ENCODE assay signal across 11 cellular contexts in the genomic region with DNA sequence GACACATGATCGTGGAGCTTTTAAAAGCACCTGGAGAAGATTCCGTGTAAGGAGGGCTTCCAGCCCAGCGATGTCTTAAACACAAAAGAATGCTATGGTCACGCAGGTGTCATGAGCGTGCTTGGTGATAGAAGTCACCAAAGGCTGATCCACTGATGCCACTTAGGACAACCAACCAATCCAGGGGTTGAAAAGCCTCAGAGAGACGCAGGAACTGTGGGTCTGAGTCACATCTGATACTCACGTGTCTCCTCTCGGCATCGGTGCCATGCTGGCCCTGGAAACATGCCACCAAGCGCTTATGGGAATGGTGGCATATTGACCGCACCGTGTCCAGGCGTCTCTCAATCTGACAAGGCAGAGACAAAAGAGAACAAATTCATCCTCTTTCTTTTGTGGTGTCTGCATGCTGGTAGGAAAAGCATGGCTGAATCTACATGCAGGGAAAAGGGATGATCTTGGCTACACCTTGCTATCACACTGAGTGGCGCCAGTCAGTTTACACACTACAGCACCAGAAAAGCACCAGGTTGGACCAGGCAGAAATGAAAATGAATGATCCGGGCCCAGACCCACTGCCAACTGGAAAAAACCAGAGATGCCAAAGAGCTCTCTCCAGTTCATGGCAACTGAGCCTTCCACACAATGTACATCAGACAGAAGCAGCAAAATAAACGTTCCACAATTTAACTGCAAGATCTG. TPM values are rescaled to one million over a fixed set of nuclear protein-coding genes. Genes with fewer than 3 reads are reported as not detected.
DNase-seq lines count a peak whose midpoint lies in the region; ATAC-seq and TF ChIP-seq lines count a peak whose summit lies in the region.
"Had no signal": no experiment of that assay in that cellular context is flagged by ENCODE, and none has a peak within 500 bp of the region (broad histone marks: within the 10 kb centered on the region; RNA-seq: fewer than 3 reads in every experiment).

No MANE protein-coding gene starts in this region.

- H3K36me3 Mint-ChIP-seq in activated naive CD4-positive, alpha-beta T cell treated with anti-CD3 and anti-CD28 coated beads, Interleukin-2, amount 50 U/mL, for 24 hours: peaks cover 25% of the 10 kb centered on the region
- peaks cover 51% of the 10 kb centered on the region for H3K36me3 Mint-ChIP-seq in activated naive CD4-positive, alpha-beta T cell treated with anti-CD3 and anti-CD28 coated beads, Interleukin-2, amount 10 ng/mL, durations not matched to agents 7 days and 5 days
- peaks cover 61% of the 10 kb centered on the region for H3K36me3 Mint-ChIP-seq in activated T-helper 17 cell treated with anti-CD3 and anti-CD28 coated beads, Interleukin-2, amount 50 U/mL, for 72 hours (ENCODE audit: low read depth)
- no peaks in the 10 kb centered on the region for H3K36me3 Mint-ChIP-seq in natural killer cell

- H3K4me3 Mint-ChIP-seq in activated naive CD4-positive, alpha-beta T cell treated with anti-CD3 and anti-CD28 coated beads, Interleukin-2, amount 50 U/mL, for 24 hours: no peak overlapping the region
- no peak overlapping the region for H3K4me3 Mint-ChIP-seq in activated naive CD4-positive, alpha-beta T cell treated with anti-CD3 and anti-CD28 coated beads, Interleukin-2, amount 10 ng/mL, durations not matched to agents 7 days and 5 days
- H3K4me3 Mint-ChIP-seq in activated T-helper 17 cell treated with anti-CD3 and anti-CD28 coated beads, Interleukin-2, amount 50 U/mL, for 72 hours: no peak overlapping the region
- H3K4me3 Mint-ChIP-seq in natural killer cell: no peak overlapping the region

- H3K27ac ChIP-seq in mesenchymal stem cell (ENCODE audit: low read length, poor library complexity, severe bottlenecking) (peak overlapping the region; percentile 91), tibial artery (peak overlapping the region; percentile 69 to 78)

- H3K9me3 ChIP-seq in mesenchymal stem cell (ENCODE audit: control insufficient read depth, low read length): no peaks in the 10 kb centered on the region
- H3K9me3 ChIP-seq in tibial artery: no peaks in the 10 kb centered on the region

- TF ChIP-seq CTCF in tibial artery (IDR thresholded peaks at IDR 0.05) (no peak), natural killer cell (IDR thresholded peaks at IDR 0.05) (no peak), foreskin fibroblast (IDR thresholded peaks at IDR 0.05; ENCODE audit: low read depth, low read length) (no peak)

- peak overlapping the region; percentile 82 for H2BK120ac ChIP-seq in mesenchymal stem cell (ENCODE audit: low read depth, low read length)

- 82% methylated on average over 15 of the region's 16 CpGs for WGBS in mesenchymal stem cell

- H3K36me3 ChIP-seq in mesenchymal stem cell (ENCODE audit: control insufficient read depth in 1 of 2, insufficient read depth in 2 of 2, low read depth in 1 of 2, low read length in 2 of 2): peaks cover 31 to 46% of the 10 kb centered on the region in 2 experiments
- H3K36me3 ChIP-seq in tibial artery: peaks cover 11 to 44% (median 36%) of the 10 kb centered on the region in 3 donors

- no peaks in the 10 kb centered on the region for H3K27me3 Mint-ChIP-seq in activated naive CD4-positive, alpha-beta T cell treated with anti-CD3 and anti-CD28 coated beads, Interleukin-2, amount 50 U/mL, for 24 hours
- no peaks in the 10 kb centered on the region for H3K27me3 Mint-ChIP-seq in activated naive CD4-positive, alpha-beta T cell treated with anti-CD3 and anti-CD28 coated beads, Interleukin-2, amount 10 ng/mL, durations not matched to agents 7 days and 5 days
- H3K27me3 Mint-ChIP-seq in activated T-helper 17 cell treated with anti-CD3 and anti-CD28 coated beads, Interleukin-2, amount 50 U/mL, for 72 hours: no peaks in the 10 kb centered on the region
- no peaks in the 10 kb centered on the region for H3K27me3 Mint-ChIP-seq in natural killer cell (ENCODE audit: low read depth in 2 of 2)

- no peak overlapping the region for H3K4me2 ChIP-seq in mesenchymal stem cell (ENCODE audit: low read length, poor library complexity, severe bottlenecking)

- no peak for ATAC-seq in activated T-helper 17 cell treated with anti-CD3 and anti-CD28 coated beads, Interleukin-2, amount 50 U/mL, for 72 hours (replicated peaks)
- no peak for ATAC-seq in natural killer cell

- peak overlapping the region; percentile 79 to 96 for H3K4ac ChIP-seq in mesenchymal stem cell (ENCODE audit: low read depth in 1 of 2, low read length in 2 of 2)

- H3K79me1 ChIP-seq in mesenchymal stem cell (replicated peaks; ENCODE audit: low read length, poor library complexity, severe bottlenecking): peaks cover 28% of the 10 kb centered on the region

- peak overlapping the region in 1 of 2 experiments; percentile 2 for H3K14ac ChIP-seq in mesenchymal stem cell (ENCODE audit: low read length in 2 of 2)

- peak overlapping the region; percentile 87 for H2AK5ac ChIP-seq in mesenchymal stem cell (ENCODE audit: low read length, severe bottlenecking)

- H4K91ac ChIP-seq in mesenchymal stem cell (ENCODE audit: low read length): peak overlapping the region; percentile 74

- peak overlapping the region; percentile 29 to 63 for H3K18ac ChIP-seq in mesenchymal stem cell (ENCODE audit: low read depth in 1 of 2, low read length in 2 of 2)

- intact Hi-C loops in tibial artery (cut with DNase I; ENCODE audit: low total_unique reads) (no loop called here), natural killer cell (cut with micrococcal nuclease) (no loop called here)

- CTCF ChIA-PET in activated naive CD4-positive, alpha-beta T cell treated with anti-CD3 and anti-CD28 coated beads, Interleukin-2, amount 10 ng/mL, durations not matched to agents 7 days and 5 days (lab: Charles Lee): no interaction called here

- H3K4me3 ChIP-seq in mesenchymal stem cell (ENCODE audit: insufficient read depth in 1 of 2, low read depth in 1 of 2, low read length in 2 of 2): peak overlapping the region in 1 of 2 experiments; percentile 48
- H3K4me3 ChIP-seq in tibial artery: no peak overlapping the region
- H3K4me3 ChIP-seq in foreskin fibroblast (ENCODE audit: low read depth in 1 of 2, low read length in 2 of 2): no peak overlapping the region

- peak overlapping the region; percentile 88 for H2BK5ac ChIP-seq in mesenchymal stem cell (ENCODE audit: low read depth, low read length, poor library complexity, severe bottlenecking)

- DNase-seq in activated naive CD4-positive, alpha-beta T cell treated with anti-CD3 and anti-CD28 coated beads, Interleukin-2, amount 10 ng/mL, durations not matched to agents 7 days and 5 days: no peak
- DNase-seq in mesenchymal stem cell: no peak
- no peak for DNase-seq in tibial artery
- DNase-seq in natural killer cell: no peak
- DNase-seq in stimulated activated CD4-positive, alpha-beta T cell treated with anti-CD3 and anti-CD28 coated beads, Interleukin-2, amount 100 ng/mL, for 48 hours: no peak
- no peak for DNase-seq in foreskin fibroblast
- DNase-seq: 8988T, DMS 273 treated with DMSO at 0.1 percent for 48 hours, NCI-H2029 had no signal

- H3K27me3 ChIP-seq in mesenchymal stem cell (ENCODE audit: control insufficient read depth in 1 of 2, insufficient read depth in 1 of 2, low read length in 2 of 2) (no peaks in the 10 kb centered on the region), tibial artery (no peaks in the 10 kb centered on the region)

- H3K4me1 ChIP-seq in mesenchymal stem cell (ENCODE audit: control insufficient read depth, insufficient read depth, low read depth, low read length) (peaks cover 18% of the 10 kb centered on the region), tibial artery (peaks cover 0 to 65% (median 41%) of the 10 kb centered on the region in 4 donors)

- no peaks in the 10 kb centered on the region for H3K9me3 Mint-ChIP-seq in activated naive CD4-positive, alpha-beta T cell treated with anti-CD3 and anti-CD28 coated beads, Interleukin-2, amount 50 U/mL, for 24 hours
- H3K9me3 Mint-ChIP-seq in activated naive CD4-positive, alpha-beta T cell treated with anti-CD3 and anti-CD28 coated beads, Interleukin-2, amount 10 ng/mL, durations not matched to agents 7 days and 5 days: peaks cover 2% of the 10 kb centered on the region
- H3K9me3 Mint-ChIP-seq in activated T-helper 17 cell treated with anti-CD3 and anti-CD28 coated beads, Interleukin-2, amount 50 U/mL, for 72 hours: no peaks in the 10 kb centered on the region
- no peaks in the 10 kb centered on the region for H3K9me3 Mint-ChIP-seq in natural killer cell

- no peak overlapping the region for H2AFZ ChIP-seq in mesenchymal stem cell (ENCODE audit: low read depth, low read length)

- H2BK12ac ChIP-seq in mesenchymal stem cell (ENCODE audit: low read length in 2 of 2): peak overlapping the region; percentile 33 to 97

- peak overlapping the region; percentile 76 for H3K27ac Mint-ChIP-seq in activated naive CD4-positive, alpha-beta T cell treated with anti-CD3 and anti-CD28 coated beads, Interleukin-2, amount 50 U/mL, for 24 hours
- H3K27ac Mint-ChIP-seq in activated naive CD4-positive, alpha-beta T cell treated with anti-CD3 and anti-CD28 coated beads, Interleukin-2, amount 10 ng/mL, durations not matched to agents 7 days and 5 days: no peak overlapping the region
- peak overlapping the region; percentile 37 for H3K27ac Mint-ChIP-seq in activated T-helper 17 cell treated with anti-CD3 and anti-CD28 coated beads, Interleukin-2, amount 50 U/mL, for 72 hours
- H3K27ac Mint-ChIP-seq in natural killer cell: no peak overlapping the region

- H2BK15ac ChIP-seq in mesenchymal stem cell (ENCODE audit: low read depth, poor library complexity, severe bottlenecking): peak overlapping the region; percentile 70

- no peak overlapping the region for H3K23ac ChIP-seq in mesenchymal stem cell (ENCODE audit: low read length in 2 of 2)

- H3K4me1 Mint-ChIP-seq in activated naive CD4-positive, alpha-beta T cell treated with anti-CD3 and anti-CD28 coated beads, Interleukin-2, amount 50 U/mL, for 24 hours: peaks cover 67% of the 10 kb centered on the region
- H3K4me1 Mint-ChIP-seq in activated naive CD4-positive, alpha-beta T cell treated with anti-CD3 and anti-CD28 coated beads, Interleukin-2, amount 10 ng/mL, durations not matched to agents 7 days and 5 days: peaks cover 39% of the 10 kb centered on the region
- peaks cover 42% of the 10 kb centered on the region for H3K4me1 Mint-ChIP-seq in activated T-helper 17 cell treated with anti-CD3 and anti-CD28 coated beads, Interleukin-2, amount 50 U/mL, for 72 hours
- H3K4me1 Mint-ChIP-seq in natural killer cell: peaks cover 35 to 47% of the 10 kb centered on the region in 2 donors

- peak overlapping the region; percentile 74 for H3K9ac ChIP-seq in mesenchymal stem cell (ENCODE audit: low read length)

- peak overlapping the region; percentile 70 for H4K8ac ChIP-seq in mesenchymal stem cell (ENCODE audit: low read length)

RNA-seq across cellular contexts. Expression of a gene that starts 38.0 kb away (rescaled TPM):
- total RNA-seq in activated T-helper 17 cell treated with anti-CD3 and anti-CD28 coated beads, Interleukin-2, amount 50 U/mL, for 72 hours: 10 to 100 TPM; 47.7 to 73.8 TPM
- 59.1 TPM for polyA plus RNA-seq in mesenchymal stem cell (2013, experiment 1 of 2)
- polyA plus RNA-seq in mesenchymal stem cell (2013, experiment 2 of 2): 55.8 TPM
- total RNA-seq in natural killer cell: 10 to 100 TPM; 67.0 to 85.7 (median 84.7) TPM

Comparison
In these comparisons a context has a peak if more than half of its experiments do, and no peak if none do; other contexts are left out.
1. H3K27ac Mint-ChIP-seq: peak in activated naive CD4-positive, alpha-beta T cell treated with anti-CD3 and anti-CD28 coated beads, Interleukin-2, amount 50 U/mL, for 24 hours (single experiment) and activated T-helper 17 cell treated with anti-CD3 and anti-CD28 coated beads, Interleukin-2, amount 50 U/mL, for 72 hours (single experiment); none in activated naive CD4-positive, alpha-beta T cell treated with anti-CD3 and anti-CD28 coated beads, Interleukin-2, amount 10 ng/mL, durations not matched to agents 7 days and 5 days (single experiment) and natural killer cell (0 of 2).